Comparison of ENCODE assay signal across 8 cellular contexts in genomic region chr6:110528051-110528929, GRCh38.
DNase-seq lines count a peak whose midpoint lies in the region; ATAC-seq and TF ChIP-seq lines count a peak whose summit lies in the region.

No MANE protein-coding gene starts in this region.

- peak; percentile 95 for TF ChIP-seq CTCF in RWPE2 (IDR thresholded peaks at IDR 0.05; ENCODE audit: poor library complexity, severe bottlenecking)

- DNase-seq in GM04504 (ENCODE audit: low read depth), result peak; percentile 92
- peak; percentile 81 to 86 for DNase-seq in Kasumi-1 (lab: John Stamatoyannopoulos, UW)
- no peak for DNase-seq in RWPE2 (ENCODE audit: low spot score)
- DNase-seq in activated gamma-delta T cell treated with anti-CD3 and anti-CD28 coated beads, Interleukin-2, amount 50 U/mL, for 16 hours (ENCODE audit: low read depth), result peak; percentile 25
- DNase-seq in germinal center (ENCODE audit: low spot score), result peak; percentile 63
- DNase-seq in putamen (ENCODE audit: low spot score), result peak; percentile 72

- no peak overlapping the region for H3K4me3 ChIP-seq in RWPE2 (ENCODE audit: severe bottlenecking)

- H3K36me3 ChIP-seq in RWPE2 (ENCODE audit: low read depth), result no peaks in the 10 kb centered on the region

- no peaks in the 10 kb centered on the region for H3K9me3 ChIP-seq in RWPE2 (ENCODE audit: severe bottlenecking)

- peak overlapping the region; percentile 94 for H3K27ac ChIP-seq in RWPE2 (ENCODE audit: poor library complexity, severe bottlenecking)

- peak; percentile 88 for ATAC-seq in RWPE2 (ENCODE audit: low read depth)
- ATAC-seq in HG02981 (IDR thresholded peaks at IDR 0.05; ENCODE audit: unreplicated experiment), result no peak
- ATAC-seq in HG02610 (IDR thresholded peaks at IDR 0.05; ENCODE audit: unreplicated experiment), result no peak

- H3K4me1 ChIP-seq in RWPE2 (ENCODE audit: insufficient read depth, poor library complexity, severe bottlenecking), result peaks cover 36% of the 10 kb centered on the region

- H3K27me3 ChIP-seq in RWPE2 (ENCODE audit: insufficient read depth, poor library complexity, severe bottlenecking), result no peaks in the 10 kb centered on the region
